Comparison of ENCODE assay signal across 1 cellular context in genomic region chr16:84503751-84504395, GRCh38.
TF ChIP-seq lines count a peak whose summit lies in the region.

No MANE protein-coding gene starts in this region.

TF ChIP-seq in IMR-90, 13 proteins besides CTCF, POLR2A, EP300 and RAD21 (continued from another document):
- TF ChIP-seq, protein P1, sequence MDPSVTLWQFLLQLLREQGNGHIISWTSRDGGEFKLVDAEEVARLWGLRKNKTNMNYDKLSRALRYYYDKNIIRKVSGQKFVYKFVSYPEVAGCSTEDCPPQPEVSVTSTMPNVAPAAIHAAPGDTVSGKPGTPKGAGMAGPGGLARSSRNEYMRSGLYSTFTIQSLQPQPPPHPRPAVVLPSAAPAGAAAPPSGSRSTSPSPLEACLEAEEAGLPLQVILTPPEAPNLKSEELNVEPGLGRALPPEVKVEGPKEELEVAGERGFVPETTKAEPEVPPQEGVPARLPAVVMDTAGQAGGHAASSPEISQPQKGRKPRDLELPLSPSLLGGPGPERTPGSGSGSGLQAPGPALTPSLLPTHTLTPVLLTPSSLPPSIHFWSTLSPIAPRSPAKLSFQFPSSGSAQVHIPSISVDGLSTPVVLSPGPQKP (IDR thresholded peaks at IDR 0.05; ENCODE audit: borderline replicate concordance, low read depth, low read length): no peak
- TF ChIP-seq MXI1 (IDR thresholded peaks at IDR 0.05; ENCODE audit: borderline replicate concordance, low read depth, low read length): no peak
- TF ChIP-seq USF2 (IDR thresholded peaks at IDR 0.05; ENCODE audit: low read depth, low read length): no peak
- no peak for TF ChIP-seq NFE2L2 (IDR thresholded peaks at IDR 0.05; ENCODE audit: low read depth, low read length)
- TF ChIP-seq CEBPB (IDR thresholded peaks at IDR 0.05; ENCODE audit: low read depth, low read length): no peak
- no peak for TF ChIP-seq BHLHE40 (IDR thresholded peaks at IDR 0.05; ENCODE audit: low read depth, low read length)
- no peak for TF ChIP-seq RFX5 (IDR thresholded peaks at IDR 0.05; ENCODE audit: low read depth, low read length)
- TF ChIP-seq CHD1 (IDR thresholded peaks at IDR 0.05; ENCODE audit: low read depth, low read length): no peak
